Comparison of ENCODE assay signal across 2 cellular contexts in the genomic region with DNA sequence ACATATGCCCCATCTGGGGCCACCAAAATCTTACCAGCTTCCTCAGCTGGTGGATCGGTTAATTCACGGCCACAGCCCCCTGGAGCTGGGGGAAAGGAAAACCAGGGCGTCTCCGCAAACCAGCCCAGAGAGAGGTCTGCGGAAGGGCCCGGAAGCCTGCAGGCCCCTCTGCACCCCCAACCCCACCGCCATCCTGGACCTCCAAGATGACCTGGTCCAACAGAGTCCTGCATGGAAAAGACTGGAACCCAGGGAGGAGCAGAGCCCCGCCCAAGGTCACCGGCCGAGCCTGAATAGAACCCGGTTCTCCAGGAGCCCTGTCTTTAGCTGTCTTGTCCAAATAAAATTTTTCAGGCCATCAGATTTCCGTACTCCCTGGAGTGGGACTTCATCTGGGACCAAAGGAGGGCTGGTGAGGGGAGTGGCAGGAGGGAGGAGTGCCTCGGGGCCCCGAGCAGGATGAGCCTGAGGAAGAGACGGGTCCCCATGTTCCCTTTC.
A peak's percentile ranks its signal among the peaks of the same experiment; 100 is the strongest.
TF ChIP-seq lines count a peak whose summit lies in the region.

No MANE protein-coding gene starts in this region.

TF ChIP-seq in HepG2, 621 proteins besides CTCF, POLR2A, EP300 and RAD21:
- TF ChIP-seq ZFP36 (IDR thresholded peaks at IDR 0.05; ENCODE audit: borderline replicate concordance, low read depth, low read length, partially characterized antibody) (no peak), EZH2 (conservative IDR thresholded peaks at IDR 0.05; ENCODE audit: low read depth, low read length) (peak; percentile 88; the same call in 1 of the 2 replicates)

TF ChIP-seq in GM12878, 131 proteins besides CTCF, POLR2A, EP300 and RAD21:
- peak; percentile 68 for TF ChIP-seq SUZ12 (IDR thresholded peaks at IDR 0.05; ENCODE audit: unreplicated experiment)
- TF ChIP-seq, protein P1, sequence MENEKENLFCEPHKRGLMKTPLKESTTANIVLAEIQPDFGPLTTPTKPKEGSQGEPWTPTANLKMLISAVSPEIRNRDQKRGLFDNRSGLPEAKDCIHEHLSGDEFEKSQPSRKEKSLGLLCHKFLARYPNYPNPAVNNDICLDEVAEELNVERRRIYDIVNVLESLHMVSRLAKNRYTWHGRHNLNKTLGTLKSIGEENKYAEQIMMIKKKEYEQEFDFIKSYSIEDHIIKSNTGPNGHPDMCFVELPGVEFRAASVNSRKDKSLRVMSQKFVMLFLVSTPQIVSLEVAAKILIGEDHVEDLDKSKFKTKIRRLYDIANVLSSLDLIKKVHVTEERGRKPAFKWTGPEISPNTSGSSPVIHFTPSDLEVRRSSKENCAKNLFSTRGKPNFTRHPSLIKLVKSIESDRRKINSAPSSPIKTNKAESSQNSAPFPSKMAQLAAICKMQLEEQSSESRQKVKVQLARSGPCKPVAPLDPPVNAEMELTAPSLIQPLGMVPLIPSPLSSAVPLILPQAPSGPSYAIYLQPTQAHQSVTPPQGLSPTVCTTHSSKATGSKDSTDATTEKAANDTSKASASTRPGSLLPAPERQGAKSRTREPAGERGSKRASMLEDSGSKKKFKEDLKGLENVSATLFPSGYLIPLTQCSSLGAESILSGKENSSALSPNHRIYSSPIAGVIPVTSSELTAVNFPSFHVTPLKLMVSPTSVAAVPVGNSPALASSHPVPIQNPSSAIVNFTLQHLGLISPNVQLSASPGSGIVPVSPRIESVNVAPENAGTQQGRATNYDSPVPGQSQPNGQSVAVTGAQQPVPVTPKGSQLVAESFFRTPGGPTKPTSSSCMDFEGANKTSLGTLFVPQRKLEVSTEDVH (IDR thresholded peaks at IDR 0.05; ENCODE audit: low read depth, partially characterized antibody) = no peak
